ENCODE assay signal across 15 cellular contexts in genomic region chr3:184461219-184461618, GRCh38.
DNase-seq lines count a peak whose midpoint lies in the region; ATAC-seq and TF ChIP-seq lines count a peak whose summit lies in the region.
"Had no signal": no experiment of that assay in that cellular context is flagged by ENCODE, and none has a peak within 500 bp of the region (broad histone marks: within the 10 kb centered on the region; RNA-seq: fewer than 3 reads in every experiment).

No MANE protein-coding gene starts in this region.

- H3K4me3 Mint-ChIP-seq in activated CD8-positive, alpha-beta memory T cell treated with anti-CD3 and anti-CD28 coated beads, Interleukin-2, amount 10 ng/mL, durations not matched to agents 7 days and 5 days: no peak overlapping the region
- H3K4me3 Mint-ChIP-seq in T-helper 17 cell: peak overlapping the region; percentile 41
- H3K4me3 Mint-ChIP-seq: CD14-positive monocyte; CD4-positive, alpha-beta memory T cell; H9 had no signal

- intact Hi-C loops in mucosa of descending colon (cut with DNase I, micrococcal nuclease): no loop called here

- peak; percentile 12 for DNase-seq in activated CD8-positive, alpha-beta memory T cell treated with anti-CD3 and anti-CD28 coated beads, Interleukin-2, amount 10 ng/mL, durations not matched to agents 7 days and 5 days
- DNase-seq in activated CD8-positive, alpha-beta memory T cell treated with anti-CD3 and anti-CD28 coated beads, Interleukin-2, amount 50 U/mL, for 4 hours: no peak
- DNase-seq in T-helper 17 cell (no peak), mucosa of descending colon (no peak), NCI-H524 (lab: John Stamatoyannopoulos, UW) (no peak), MV-4-11 (lab: John Stamatoyannopoulos, UW) (no peak)
- DNase-seq: 8988T; CD4-positive, alpha-beta memory T cell; DMS153; DMS79; GDM1; H9 had no signal

- H3K4me1 Mint-ChIP-seq in activated CD8-positive, alpha-beta memory T cell treated with anti-CD3 and anti-CD28 coated beads, Interleukin-2, amount 10 ng/mL, durations not matched to agents 7 days and 5 days: no peaks in the 10 kb centered on the region
- H3K4me1 Mint-ChIP-seq in T-helper 17 cell: no peaks in the 10 kb centered on the region
- H3K4me1 Mint-ChIP-seq: CD4-positive, alpha-beta memory T cell had no signal

- no peaks in the 10 kb centered on the region for H3K36me3 ChIP-seq in mucosa of descending colon (ENCODE audit: low read depth)
- H3K36me3 ChIP-seq: BLaER1 had no signal

- H3K9me3 Mint-ChIP-seq in activated CD8-positive, alpha-beta memory T cell treated with anti-CD3 and anti-CD28 coated beads, Interleukin-2, amount 10 ng/mL, durations not matched to agents 7 days and 5 days (ENCODE audit: low read depth): no peaks in the 10 kb centered on the region

- no peak for TF ChIP-seq CTCF in mucosa of descending colon (IDR thresholded peaks at IDR 0.05)

- no peak overlapping the region for H3K4me3 ChIP-seq in mucosa of descending colon
- H3K4me3 ChIP-seq: BLaER1 had no signal

- no peak overlapping the region for H3K27ac Mint-ChIP-seq in activated CD8-positive, alpha-beta memory T cell treated with anti-CD3 and anti-CD28 coated beads, Interleukin-2, amount 10 ng/mL, durations not matched to agents 7 days and 5 days
- H3K27ac Mint-ChIP-seq in T-helper 17 cell: no peak overlapping the region
- H3K27ac Mint-ChIP-seq: CD4-positive, alpha-beta memory T cell; H9 had no signal

- no peaks in the 10 kb centered on the region for H3K4me1 ChIP-seq in mucosa of descending colon (ENCODE audit: low read depth)

- H3K9me3 ChIP-seq in T-helper 17 cell (ENCODE audit: control insufficient read depth, low read length, poor library complexity, severe bottlenecking) (no peaks in the 10 kb centered on the region), mucosa of descending colon (no peaks in the 10 kb centered on the region)

- CTCF ChIA-PET in activated CD8-positive, alpha-beta memory T cell treated with anti-CD3 and anti-CD28 coated beads, Interleukin-2, amount 10 ng/mL, durations not matched to agents 7 days and 5 days (lab: Charles Lee): interaction anchor here (0.6 kb wide), 1 partner anchor 78 kb away, joined by 4 read pairs; no protein-coding TSS in a partner anchor

- H3K36me3 Mint-ChIP-seq in activated CD8-positive, alpha-beta memory T cell treated with anti-CD3 and anti-CD28 coated beads, Interleukin-2, amount 10 ng/mL, durations not matched to agents 7 days and 5 days: no peaks in the 10 kb centered on the region
- peaks cover 6% of the 10 kb centered on the region for H3K36me3 Mint-ChIP-seq in T-helper 17 cell (ENCODE audit: low read depth)
- H3K36me3 Mint-ChIP-seq: CD4-positive, alpha-beta memory T cell had no signal

- ATAC-seq in activated CD8-positive, alpha-beta memory T cell treated with anti-CD3 and anti-CD28 coated beads, Interleukin-2, amount 10 ng/mL, durations not matched to agents 7 days and 5 days: no peak
- ATAC-seq in T-helper 17 cell (no peak), mucosa of descending colon (peak; percentile 8), HG03196 (IDR thresholded peaks at IDR 0.05; ENCODE audit: unreplicated experiment) (no peak)

- peaks cover 18% of the 10 kb centered on the region for H3K27me3 Mint-ChIP-seq in activated CD8-positive, alpha-beta memory T cell treated with anti-CD3 and anti-CD28 coated beads, Interleukin-2, amount 10 ng/mL, durations not matched to agents 7 days and 5 days
- H3K27me3 Mint-ChIP-seq in T-helper 17 cell: peaks cover 51% of the 10 kb centered on the region
